In the genomic region with DNA sequence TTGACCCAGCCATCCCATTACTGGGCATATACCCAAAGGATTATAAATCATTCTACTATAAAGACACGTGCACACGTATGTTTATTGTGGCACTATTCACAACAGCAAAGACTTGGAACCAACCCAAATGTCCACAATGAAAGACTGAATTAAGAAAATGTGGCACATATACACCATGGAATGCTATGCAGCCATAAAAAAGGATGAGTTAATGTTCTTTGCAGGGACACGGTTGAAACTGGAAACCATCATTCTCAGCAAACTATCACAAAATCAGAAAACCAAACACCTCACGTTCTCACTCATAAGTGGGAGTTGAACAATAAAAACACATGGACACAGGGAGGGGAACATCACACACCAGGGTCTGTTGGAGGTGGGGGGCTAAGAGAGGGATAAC, we compare ENCODE assay signal across 7 cellular contexts. TPM values are rescaled to one million over a fixed set of nuclear protein-coding genes. Genes with fewer than 3 reads are reported as not detected.
"Had no signal": no experiment of that assay in that cellular context is flagged by ENCODE, and none has a peak within 500 bp of the region (broad histone marks: within the 10 kb centered on the region; RNA-seq: fewer than 3 reads in every experiment).

No MANE protein-coding gene starts in this region.

RNA-seq across cellular contexts. Expression of gene ADGRF1, which starts 47.3 kb away (rescaled TPM):
- total RNA-seq: OCI-LY7, Right ventricle myocardium inferior, Right ventricle myocardium superior, SJCRH30, SJSA1, SK-MEL-5 had no signal
- polyA plus RNA-seq: SK-N-SH had no signal
